In genomic region chr15:90742082-90742481, GRCh38 we compare ENCODE assay signal across 1 cellular context.
TF ChIP-seq lines count a peak whose summit lies in the region.

No MANE protein-coding gene starts in this region.

TF ChIP-seq in GM12878, 131 proteins besides CTCF, POLR2A, EP300 and RAD21 (continued from another document):
- TF ChIP-seq ASH2L (IDR thresholded peaks at IDR 0.05; ENCODE audit: borderline replicate concordance, low read depth) (no peak), USF2 (IDR thresholded peaks at IDR 0.05; ENCODE audit: borderline replicate concordance, low read depth, low read length) (no peak), ATF2 (IDR thresholded peaks at IDR 0.05; ENCODE audit: low read length) (no peak), ZBTB11 (CRISPR knock-in tag; IDR thresholded peaks at IDR 0.05) (no peak), ZBTB40 (IDR thresholded peaks at IDR 0.05; ENCODE audit: borderline replicate concordance) (no peak), SMC3 (IDR thresholded peaks at IDR 0.05; ENCODE audit: borderline replicate concordance, low read length) (no peak)
